In the genomic region with DNA sequence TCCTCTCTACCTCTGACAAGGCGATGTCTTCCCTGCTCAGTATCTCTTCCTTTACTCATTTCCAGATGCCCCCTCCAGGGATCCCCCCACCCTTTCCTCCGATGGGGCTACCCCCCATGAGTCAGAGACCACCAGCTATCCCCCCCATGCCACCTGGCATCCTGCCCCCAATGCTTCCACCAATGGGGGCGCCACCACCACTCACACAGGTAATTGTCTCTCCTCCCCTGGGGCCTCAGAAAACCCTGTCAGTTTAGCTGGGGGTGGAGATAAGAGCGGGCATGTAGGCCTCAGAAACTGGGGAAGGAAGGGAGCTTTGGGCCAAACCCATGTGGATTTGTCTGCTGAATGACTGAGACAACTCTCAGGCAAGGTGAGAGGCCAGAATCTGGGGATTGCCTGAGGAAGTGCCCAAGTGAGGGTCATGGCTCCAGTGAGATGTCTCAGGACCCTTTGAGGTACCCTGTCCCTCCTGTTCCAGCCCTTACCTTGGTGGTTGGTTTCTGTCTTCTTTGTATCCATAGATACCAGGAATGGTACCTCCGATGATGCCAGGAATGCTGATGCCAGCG, we compare ENCODE assay signal across 19 cellular contexts. TPM values are rescaled to one million over a fixed set of nuclear protein-coding genes. Genes with fewer than 3 reads are reported as not detected.
DNase-seq lines count a peak whose midpoint lies in the region; ATAC-seq and TF ChIP-seq lines count a peak whose summit lies in the region.
"Had no signal": no experiment of that assay in that cellular context is flagged by ENCODE, and none has a peak within 500 bp of the region (broad histone marks: within the 10 kb centered on the region; RNA-seq: fewer than 3 reads in every experiment).

No MANE protein-coding gene starts in this region.

- peaks cover 17% of the 10 kb centered on the region for H3K36me3 Mint-ChIP-seq in endothelial cell (ENCODE audit: low read depth, unreplicated experiment)

- no peaks in the 10 kb centered on the region for H4K20me1 ChIP-seq in OCI-LY7 (ENCODE audit: insufficient read depth, low read length)

- H3K9me3 Mint-ChIP-seq in endothelial cell (ENCODE audit: unreplicated experiment): no peaks in the 10 kb centered on the region

- H3K27ac ChIP-seq in right atrium auricular region: no peak overlapping the region
- no peak overlapping the region for H3K27ac ChIP-seq in OCI-LY7 (ENCODE audit: low read depth, low read length, poor library complexity, severe bottlenecking)

- H3K4me1 ChIP-seq in right atrium auricular region (peaks cover 0 to 3% of the 10 kb centered on the region in 2 donors), OCI-LY7 (ENCODE audit: insufficient read depth, low read length, poor library complexity, severe bottlenecking) (no peaks in the 10 kb centered on the region)
- H3K4me1 ChIP-seq: BE2C had no signal

- peaks cover 13% of the 10 kb centered on the region for H3K4me1 Mint-ChIP-seq in endothelial cell (ENCODE audit: unreplicated experiment)

- no peaks in the 10 kb centered on the region for H3K9me2 ChIP-seq in OCI-LY7 (ENCODE audit: insufficient read depth, low read length)
- H3K9me2 ChIP-seq: SK-N-SH had no signal

- CTCF ChIA-PET in OCI-LY7 (lab: Charles Lee; ENCODE audit: unreplicated experiment): no interaction called here

- BruUV-seq in OCI-LY7 (replicated peaks; lab: Mats Ljungman, UMichigan): no TSS peak

- ATAC-seq in GM19452 (IDR thresholded peaks at IDR 0.05; ENCODE audit: unreplicated experiment): no peak
- ATAC-seq: HCT116 had no signal

- intact Hi-C loops in cardiac septum (cut with DNase I) (no loop called here), OCI-LY7 (cut with micrococcal nuclease; ENCODE audit: unreplicated experiment) (no loop called here)

- H3K4me3 ChIP-seq in right atrium auricular region (no peak overlapping the region), OCI-LY7 (ENCODE audit: low read depth, low read length, poor library complexity, severe bottlenecking) (no peak overlapping the region)

- POLR2A ChIA-PET in OCI-LY7 (lab: Charles Lee): no interaction called here

- no peak overlapping the region for H3K4me2 ChIP-seq in OCI-LY7 (ENCODE audit: low read length)
- H3K4me2 ChIP-seq: SK-N-SH had no signal

- peaks cover 21% of the 10 kb centered on the region for H3K36me3 ChIP-seq in right atrium auricular region
- H3K36me3 ChIP-seq in OCI-LY7 (ENCODE audit: insufficient read depth, low read length): no peaks in the 10 kb centered on the region
- H3K36me3 ChIP-seq: BE2C had no signal

- H3K27ac Mint-ChIP-seq in endothelial cell (ENCODE audit: unreplicated experiment): no peak overlapping the region
- H3K27ac Mint-ChIP-seq: CD4-positive, alpha-beta memory T cell had no signal

- H3K9me3 ChIP-seq in right atrium auricular region (no peaks in the 10 kb centered on the region), OCI-LY7 (ENCODE audit: low read length) (no peaks in the 10 kb centered on the region)
- H3K9me3 ChIP-seq: BE2C, SK-N-SH had no signal

- H3K4me3 Mint-ChIP-seq in endothelial cell (ENCODE audit: unreplicated experiment): peak overlapping the region; percentile 56
- H3K4me3 Mint-ChIP-seq: CD4-positive, alpha-beta memory T cell had no signal

- no peak for TF ChIP-seq CTCF in right atrium auricular region (IDR thresholded peaks at IDR 0.05)
- peak; percentile 44; the same call in 1 of the 2 replicates for TF ChIP-seq CTCF in OCI-LY7 (conservative IDR thresholded peaks at IDR 0.05; ENCODE audit: low read length)
- TF ChIP-seq CTCF in endothelial cell (IDR thresholded peaks at IDR 0.05; ENCODE audit: unreplicated experiment): no peak

- H3K27me3 ChIP-seq in right atrium auricular region: no peaks in the 10 kb centered on the region
- H3K27me3 ChIP-seq: BE2C had no signal

- no peaks in the 10 kb centered on the region for H3K79me2 ChIP-seq in OCI-LY7 (ENCODE audit: insufficient read depth, low read depth, low read length)

- peaks cover 38% of the 10 kb centered on the region for H3K27me3 Mint-ChIP-seq in endothelial cell (ENCODE audit: unreplicated experiment)
- H3K27me3 Mint-ChIP-seq: CD4-positive, alpha-beta memory T cell had no signal

- H2AFZ ChIP-seq in OCI-LY7 (ENCODE audit: low read length): no peak overlapping the region

- peak; percentile 63 for DNase-seq in cardiac septum (ENCODE audit: low spot score)
- DNase-seq in right atrium auricular region (ENCODE audit: low spot score): no peak
- DNase-seq in OCI-LY7 (ENCODE audit: low spot score): no peak
- DNase-seq in endothelial cell (ENCODE audit: low spot score): no peak
- DNase-seq in HuH-7.5 (ENCODE audit: low spot score): no peak
- DNase-seq in iPS-NIHi7 (ENCODE audit: extremely low spot score): no peak
- DNase-seq: BE2C; CD4-positive, alpha-beta memory T cell; KG1; NCI-H1417; NCI-H187; NCI-H2107; NCI-H510A treated with DMSO at 0.1 percent for 48 hours; NCI-H774; RPMI8226; SHP77 treated with DMSO at 0.1 percent for 48 hours; SK-N-SH had no signal

RNA-seq across cellular contexts. Expression of a gene that starts 8.1 kb away (rescaled TPM):
- 30.1 TPM for total RNA-seq in cardiac septum
- total RNA-seq in right atrium auricular region: 10 to 100 TPM; 14.9 to 16.0 TPM
- 11.3 and 17.0 TPM in 2 replicates for total RNA-seq in OCI-LY7 (2014; rRNA removed; shearing (Covaris generic))
- total RNA-seq in OCI-LY7 (2022): 25.4 and 26.3 TPM in 2 replicates
- 9.2 TPM for total RNA-seq in endothelial cell (ENCODE audit: unreplicated experiment)

RNA-seq across cellular contexts. Expression of a gene that starts 26.0 kb away (rescaled TPM):
- 0.48 TPM for total RNA-seq in cardiac septum
- under 1 TPM in 1 of 2 donors, not detected in 1; 0.28 TPM for total RNA-seq in right atrium auricular region
- 0.21 and 0.60 TPM in 2 replicates for total RNA-seq in OCI-LY7 (2014; rRNA removed; shearing (Covaris generic))
- 2.4 and 2.8 TPM in 2 replicates for total RNA-seq in OCI-LY7 (2022)
- 1.9 TPM for total RNA-seq in endothelial cell (ENCODE audit: unreplicated experiment)
